Comparison of ENCODE assay signal across 1 cellular context in genomic region chr4:100517864-100518341, GRCh38.
TF ChIP-seq lines count a peak whose summit lies in the region.

Gene EMCN, minus strand, starts transcription at chr4:100518022. Its CDS starts 108 bp downstream, at chr4:100517914.

TF ChIP-seq in HepG2, 621 proteins besides CTCF, POLR2A, EP300 and RAD21:
- no peak for TF ChIP-seq MBNL3 (CRISPR knock-in tag; conservative IDR thresholded peaks at IDR 0.05)
